Comparison of ENCODE assay signal across 26 cellular contexts in genomic region chr12:38269897-38270296, GRCh38.
"Had no signal": no experiment of that assay in that cellular context is flagged by ENCODE, and none has a peak within 500 bp of the region (broad histone marks: within the 10 kb centered on the region; RNA-seq: fewer than 3 reads in every experiment).

No MANE protein-coding gene starts in this region.

- H3K79me2 ChIP-seq: hepatocyte, parathyroid adenoma had no signal

- H3K27ac ChIP-seq: colonic mucosa, gastroesophageal sphincter, heart left ventricle, hepatocyte, left lung, neural progenitor cell, parathyroid adenoma, right atrium auricular region, suprapubic skin, vagina had no signal

- ATAC-seq: esophagus mucosa; gastroesophageal sphincter; heart left ventricle; left cardiac atrium; left lung; naive thymus-derived CD4-positive, alpha-beta T cell; sciatic nerve; stimulated activated naive CD8-positive, alpha-beta T cell treated with anti-CD3 and anti-CD28 coated beads, Interleukin-15, amount 100 ng/mL, for 72 hours had no signal

- H3K27me3 ChIP-seq: colonic mucosa, gastroesophageal sphincter, heart left ventricle, hepatocyte, left lung, neural progenitor cell, right atrium auricular region, suprapubic skin, vagina had no signal

- H3K36me3 ChIP-seq: colonic mucosa, gastroesophageal sphincter, heart left ventricle, left lung, neural progenitor cell, right atrium auricular region, suprapubic skin, vagina had no signal

- H3K9ac ChIP-seq: neural progenitor cell, parathyroid adenoma had no signal

- DNase-seq: colonic mucosa; effector CD8-positive, alpha-beta T cell; foreskin fibroblast; heart left ventricle; left cardiac atrium; left lung; mesendoderm; midbrain; naive thymus-derived CD4-positive, alpha-beta T cell; stimulated activated CD4-positive, alpha-beta T cell treated with anti-CD3 and anti-CD28 coated beads, Interleukin-12 subunit alpha, Interleukin-12 subunit beta, amount 100 ng/mL, for 4 hours; stimulated activated CD4-positive, alpha-beta T cell treated with anti-CD3 and anti-CD28 coated beads, Interleukin-1b, Interleukin-23, amount 100 ng/mL, for 48 hours; stimulated activated CD4-positive, alpha-beta T cell treated with anti-CD3 and anti-CD28 coated beads, Interleukin-4, amount 100 ng/mL, for 1 hour; stimulated activated CD8-positive, alpha-beta memory T cell treated with anti-CD3 and anti-CD28 coated beads, Interleukin-4, amount 100 ng/mL, for 48 hours; stimulated activated naive CD4-positive, alpha-beta T cell; stimulated activated naive CD8-positive, alpha-beta T cell treated with anti-CD3 and anti-CD28 coated beads, Interleukin-15, amount 100 ng/mL, for 72 hours; trophoblast cell had no signal

- H3K4me2 ChIP-seq: hepatocyte, neural progenitor cell, smooth muscle cell had no signal

- H3K9me3 ChIP-seq: colonic mucosa, gastroesophageal sphincter, right atrium auricular region, suprapubic skin, vagina had no signal

- H3K4me3 ChIP-seq: colonic mucosa, gastroesophageal sphincter, heart left ventricle, hepatocyte, left lung, neural progenitor cell, right atrium auricular region, smooth muscle cell, suprapubic skin, vagina had no signal

- H2AFZ ChIP-seq: hepatocyte, neural progenitor cell, parathyroid adenoma had no signal

- H3K4me1 ChIP-seq: colonic mucosa, gastroesophageal sphincter, heart left ventricle, left lung, neural progenitor cell, parathyroid adenoma, right atrium auricular region, suprapubic skin, vagina had no signal
